ENCODE assay signal across 16 cellular contexts in the genomic region with DNA sequence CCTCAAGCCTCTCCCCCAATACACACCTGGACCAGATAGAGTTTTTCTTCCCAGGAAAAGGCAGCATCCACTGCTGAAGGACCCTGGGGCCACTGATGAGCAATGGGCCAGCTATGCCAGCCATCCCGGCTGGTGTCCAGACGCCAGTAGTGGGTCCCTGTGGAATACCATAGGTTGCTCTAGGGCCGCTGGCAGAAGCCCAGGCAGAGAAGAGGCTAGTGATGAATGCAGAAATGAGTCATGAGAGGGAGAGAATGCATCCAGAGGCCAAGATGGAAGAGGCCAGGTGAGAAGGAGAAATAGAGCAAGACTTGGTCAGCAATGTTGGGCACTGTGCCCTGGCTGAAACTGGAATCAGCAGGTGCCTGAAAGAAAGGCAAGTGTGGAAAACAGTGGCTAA. TPM values are rescaled to one million over a fixed set of nuclear protein-coding genes. Genes with fewer than 3 reads are reported as not detected.
DNase-seq lines count a peak whose midpoint lies in the region; ATAC-seq and TF ChIP-seq lines count a peak whose summit lies in the region.
"Had no signal": no experiment of that assay in that cellular context is flagged by ENCODE, and none has a peak within 500 bp of the region (broad histone marks: within the 10 kb centered on the region; RNA-seq: fewer than 3 reads in every experiment).

No MANE protein-coding gene starts in this region.

- H3K27me3 ChIP-seq in brain microvascular endothelial cell (replicated peaks) (no peaks in the 10 kb centered on the region), mesendoderm (ENCODE audit: insufficient read depth, low read length, poor library complexity) (no peaks in the 10 kb centered on the region), Karpas-422 (ENCODE audit: low read length) (no peaks in the 10 kb centered on the region)
- H3K27me3 ChIP-seq: colonic mucosa had no signal

- H3K27ac ChIP-seq in brain microvascular endothelial cell (no peak overlapping the region), mesendoderm (ENCODE audit: low read depth, low read length) (no peak overlapping the region), Karpas-422 (ENCODE audit: low read length) (no peak overlapping the region)
- H3K27ac ChIP-seq: colonic mucosa, KMS-11 had no signal

- no peak overlapping the region for H4K8ac ChIP-seq in mesendoderm (ENCODE audit: low read depth, low read length)

- H2AK5ac ChIP-seq in mesendoderm (ENCODE audit: low read length) = no peak overlapping the region

- H3K4me1 ChIP-seq in mesendoderm (ENCODE audit: control insufficient read depth, low read depth, low read length) (no peaks in the 10 kb centered on the region), Karpas-422 (ENCODE audit: low read length) (peaks cover 22% of the 10 kb centered on the region)
- H3K4me1 ChIP-seq: colonic mucosa had no signal

- H3K9ac ChIP-seq in mesendoderm (ENCODE audit: low read length) (no peak overlapping the region), Karpas-422 (ENCODE audit: low read length) (no peak overlapping the region)
- H3K9ac ChIP-seq: KMS-11 had no signal

- no peaks in the 10 kb centered on the region for H4K20me1 ChIP-seq in Karpas-422 (ENCODE audit: insufficient read depth, low read depth, low read length)

- H2BK15ac ChIP-seq in mesendoderm (replicated peaks; ENCODE audit: low read depth) = no peak overlapping the region

- no peak overlapping the region for H2AFZ ChIP-seq in Karpas-422 (ENCODE audit: low read length)

- no peaks in the 10 kb centered on the region for H3K4me1 Mint-ChIP-seq in activated naive CD8-positive, alpha-beta T cell treated with anti-CD3 and anti-CD28 coated beads, Interleukin-2, amount 50 U/mL, for 24 hours

- no peaks in the 10 kb centered on the region for H3K79me1 ChIP-seq in mesendoderm (ENCODE audit: low read length)

- in situ Hi-C loops in Caki2 (cut with HindIII; ENCODE audit: low pct_unique_long_range_greater_than_20kb, low sequenced_read_pairs) (no loop called here), brain microvascular endothelial cell (cut with HindIII; ENCODE audit: low pct_ligation_motif_present, low sequenced_read_pairs) (no loop called here)

- no peak overlapping the region for H3K23ac ChIP-seq in mesendoderm (ENCODE audit: low read length)

- no peaks in the 10 kb centered on the region for H3K36me3 ChIP-seq in brain microvascular endothelial cell (replicated peaks)
- no peaks in the 10 kb centered on the region for H3K36me3 ChIP-seq in mesendoderm (ENCODE audit: control insufficient read depth, insufficient read depth, low read length)
- H3K36me3 ChIP-seq in Karpas-422 (ENCODE audit: insufficient read depth, low read length) = no peaks in the 10 kb centered on the region
- H3K36me3 ChIP-seq: colonic mucosa had no signal

- no peak overlapping the region for H4K5ac ChIP-seq in mesendoderm (ENCODE audit: low read length)

- no peaks in the 10 kb centered on the region for H3K9me2 ChIP-seq in Karpas-422 (replicated peaks; ENCODE audit: insufficient read depth, low read length)

- no peak overlapping the region for H3K27ac Mint-ChIP-seq in activated naive CD8-positive, alpha-beta T cell treated with anti-CD3 and anti-CD28 coated beads, Interleukin-2, amount 50 U/mL, for 24 hours
- H3K27ac Mint-ChIP-seq: activated CD4-positive, alpha-beta memory T cell treated with anti-CD3 and anti-CD28 coated beads for 36 hours; CD4-positive, alpha-beta T cell; stimulated activated effector memory CD8-positive, alpha-beta T cell treated with anti-CD3 and anti-CD28 coated beads, Interleukin-12 subunit alpha, Interleukin-12 subunit beta, amount 100 ng/mL, for 72 hours; T-helper 1 cell treated with Interleukin-12 subunit alpha and Interleukin-12 subunit beta and Interleukin-4 antibody, amounts not matched to agents 30 μg/mL and 1 μg/mL, for 36 hours had no signal

- no peak overlapping the region for H3K56ac ChIP-seq in mesendoderm (ENCODE audit: low read length)

- no peak for TF ChIP-seq CTCF in brain microvascular endothelial cell (IDR thresholded peaks at IDR 0.05; ENCODE audit: low read depth, low read length, missing control alignments)

- no peaks in the 10 kb centered on the region for H3K36me3 Mint-ChIP-seq in activated naive CD8-positive, alpha-beta T cell treated with anti-CD3 and anti-CD28 coated beads, Interleukin-2, amount 50 U/mL, for 24 hours (ENCODE audit: low read depth)
- H3K36me3 Mint-ChIP-seq: activated CD4-positive, alpha-beta memory T cell treated with anti-CD3 and anti-CD28 coated beads for 36 hours; stimulated activated effector memory CD8-positive, alpha-beta T cell treated with anti-CD3 and anti-CD28 coated beads, Interleukin-12 subunit alpha, Interleukin-12 subunit beta, amount 100 ng/mL, for 72 hours had no signal

- no peak overlapping the region for H3K4ac ChIP-seq in mesendoderm (ENCODE audit: low read depth, low read length)

- H3K79me2 ChIP-seq in mesendoderm (ENCODE audit: control insufficient read depth, insufficient read depth, low read length) (no peaks in the 10 kb centered on the region), Karpas-422 (ENCODE audit: low read length) (no peaks in the 10 kb centered on the region)

- no peak overlapping the region for H3K4me3 Mint-ChIP-seq in activated naive CD8-positive, alpha-beta T cell treated with anti-CD3 and anti-CD28 coated beads, Interleukin-2, amount 50 U/mL, for 24 hours
- H3K4me3 Mint-ChIP-seq: activated CD4-positive, alpha-beta memory T cell treated with anti-CD3 and anti-CD28 coated beads for 36 hours; CD4-positive, alpha-beta T cell; stimulated activated effector memory CD8-positive, alpha-beta T cell treated with anti-CD3 and anti-CD28 coated beads, Interleukin-12 subunit alpha, Interleukin-12 subunit beta, amount 100 ng/mL, for 72 hours; T-helper 1 cell treated with Interleukin-12 subunit alpha and Interleukin-12 subunit beta and Interleukin-4 antibody, amounts not matched to agents 30 μg/mL and 1 μg/mL, for 36 hours had no signal

- no CpG with 5 or more reads among the region's 3 CpGs for WGBS in mesendoderm (ENCODE audit: extremely low coverage, insufficient coverage, low lambda C conversion rate)

- H3K27me3 Mint-ChIP-seq in activated naive CD8-positive, alpha-beta T cell treated with anti-CD3 and anti-CD28 coated beads, Interleukin-2, amount 50 U/mL, for 24 hours = no peaks in the 10 kb centered on the region
- H3K27me3 Mint-ChIP-seq: activated CD4-positive, alpha-beta memory T cell treated with anti-CD3 and anti-CD28 coated beads for 36 hours; CD4-positive, alpha-beta T cell had no signal

- H2BK5ac ChIP-seq in mesendoderm (ENCODE audit: low read length) = no peak overlapping the region

- H3K4me2 ChIP-seq in mesendoderm (ENCODE audit: low read length) (no peak overlapping the region), Karpas-422 (ENCODE audit: low read depth, low read length, poor library complexity, severe bottlenecking) (no peak overlapping the region)
- H3K4me2 ChIP-seq: KMS-11 had no signal

- H3K4me3 ChIP-seq in brain microvascular endothelial cell (ENCODE audit: low read depth, low read length) = no peak overlapping the region
- H3K4me3 ChIP-seq in mesendoderm (ENCODE audit: low read length) = no peak overlapping the region
- no peak overlapping the region for H3K4me3 ChIP-seq in Karpas-422 (ENCODE audit: low read length)
- H3K4me3 ChIP-seq: colonic mucosa had no signal

- DNase-seq in Caki2 (ENCODE audit: low read depth) = peak; percentile 35
- DNase-seq in LoVo (ENCODE audit: low spot score) = peak; percentile 53
- DNase-seq in brain microvascular endothelial cell = peak; percentile 61
- peak; percentile 40 for DNase-seq in mesendoderm
- DNase-seq in OCI-M2 (lab: John Stamatoyannopoulos, UW; ENCODE audit: unreplicated experiment) = no peak
- no peak for DNase-seq in activated CD4-positive, alpha-beta T cell treated with anti-CD3 and anti-CD28 coated beads for 4 hours
- DNase-seq in activated naive CD8-positive, alpha-beta T cell treated with anti-CD3 and anti-CD28 coated beads, Interleukin-2, amount 50 U/mL, for 24 hours = no peak
- no peak for DNase-seq in Karpas-422
- DNase-seq: activated CD4-positive, alpha-beta memory T cell treated with anti-CD3 and anti-CD28 coated beads for 36 hours; activated naive CD4-positive, alpha-beta T cell treated with Interleukin-2 at 50 U/mL for 16 hours; CD4-positive, alpha-beta T cell; colonic mucosa; left ventricle myocardium superior had no signal

- H3K18ac ChIP-seq in mesendoderm (ENCODE audit: low read length) = no peak overlapping the region

- ATAC-seq in activated naive CD8-positive, alpha-beta T cell treated with anti-CD3 and anti-CD28 coated beads, Interleukin-2, amount 50 U/mL, for 24 hours = no peak
- ATAC-seq: left ventricle myocardium superior; stimulated activated effector memory CD8-positive, alpha-beta T cell treated with anti-CD3 and anti-CD28 coated beads, Interleukin-12 subunit alpha, Interleukin-12 subunit beta, amount 100 ng/mL, for 72 hours had no signal

- H3K9me3 Mint-ChIP-seq in activated naive CD8-positive, alpha-beta T cell treated with anti-CD3 and anti-CD28 coated beads, Interleukin-2, amount 50 U/mL, for 24 hours = no peaks in the 10 kb centered on the region
- H3K9me3 Mint-ChIP-seq: activated CD4-positive, alpha-beta memory T cell treated with anti-CD3 and anti-CD28 coated beads for 36 hours; CD4-positive, alpha-beta T cell; stimulated activated effector memory CD8-positive, alpha-beta T cell treated with anti-CD3 and anti-CD28 coated beads, Interleukin-12 subunit alpha, Interleukin-12 subunit beta, amount 100 ng/mL, for 72 hours; T-helper 1 cell treated with Interleukin-12 subunit alpha and Interleukin-12 subunit beta and Interleukin-4 antibody, amounts not matched to agents 30 μg/mL and 1 μg/mL, for 36 hours had no signal

- no peaks in the 10 kb centered on the region for H3K9me3 ChIP-seq in Karpas-422 (ENCODE audit: low read length)
- H3K9me3 ChIP-seq: colonic mucosa had no signal

- no peak overlapping the region for H2BK120ac ChIP-seq in mesendoderm (ENCODE audit: low read depth, low read length)

RNA-seq across cellular contexts. Expression of a gene that starts 8.9 kb away (rescaled TPM):
- total RNA-seq in Caki2 (2014; rRNA removed; shearing (Covaris generic); ENCODE audit: low replicate concordance) = 9.0 TPM in 1 of 2 replicates, not detected in the other
- 0.14 TPM for polyA plus RNA-seq in mesendoderm (2013, experiment 1 of 2)
- 0.17 TPM for polyA plus RNA-seq in mesendoderm (2013, experiment 2 of 2)
- 0.22 TPM in 1 of 2 replicates, not detected in the other for total RNA-seq in Karpas-422 (2014; rRNA removed; shearing (Covaris generic); ENCODE audit: low replicate concordance)
- total RNA-seq: left ventricle myocardium superior had no signal

RNA-seq across cellular contexts. Expression of a gene that starts 13.0 kb away (rescaled TPM):
- total RNA-seq in Caki2 (2014; rRNA removed; shearing (Covaris generic); ENCODE audit: low replicate concordance) = 9.2 and 19.4 TPM in 2 replicates
- polyA plus RNA-seq in mesendoderm (2013, experiment 1 of 2) = 10.5 TPM
- 11.0 TPM for polyA plus RNA-seq in mesendoderm (2013, experiment 2 of 2)
- total RNA-seq in Karpas-422 (2014; rRNA removed; shearing (Covaris generic); ENCODE audit: low replicate concordance) = not detected in 2 replicates

RNA-seq across cellular contexts. Expression of a gene that starts 41.6 kb away (rescaled TPM):
- total RNA-seq in Caki2 (2014; rRNA removed; shearing (Covaris generic); ENCODE audit: low replicate concordance) = 13.0 and 14.9 TPM in 2 replicates
- polyA plus RNA-seq in mesendoderm (2013, experiment 1 of 2) = 5.6 TPM
- 5.4 TPM for polyA plus RNA-seq in mesendoderm (2013, experiment 2 of 2)
- 2.3 and 2.9 TPM in 2 replicates for total RNA-seq in Karpas-422 (2014; rRNA removed; shearing (Covaris generic); ENCODE audit: low replicate concordance)

RNA-seq across cellular contexts. Expression of a gene that starts 41.9 kb away (rescaled TPM):
- total RNA-seq in Caki2 (2014; rRNA removed; shearing (Covaris generic); ENCODE audit: low replicate concordance) = 11.8 and 21.1 TPM in 2 replicates
- 4.7 TPM for polyA plus RNA-seq in mesendoderm (2013, experiment 1 of 2)
- polyA plus RNA-seq in mesendoderm (2013, experiment 2 of 2) = 4.9 TPM
- total RNA-seq in Karpas-422 (2014; rRNA removed; shearing (Covaris generic); ENCODE audit: low replicate concordance) = 13.3 and 20.4 TPM in 2 replicates

RNA-seq across cellular contexts. Expression of a gene that starts 49.3 kb away (rescaled TPM):
- 30.5 and 48.2 TPM in 2 replicates for total RNA-seq in Caki2 (2014; rRNA removed; shearing (Covaris generic); ENCODE audit: low replicate concordance)
- polyA plus RNA-seq in mesendoderm (2013, experiment 1 of 2) = 36.1 TPM
- polyA plus RNA-seq in mesendoderm (2013, experiment 2 of 2) = 36.6 TPM
- total RNA-seq in Karpas-422 (2014; rRNA removed; shearing (Covaris generic); ENCODE audit: low replicate concordance) = 36.3 and 49.7 TPM in 2 replicates

Comparison
In these comparisons a context has a peak if more than half of its experiments do, and no peak if none do; other contexts are left out.
1. DNase-seq: peak in Caki2 (single experiment), LoVo (single experiment), brain microvascular endothelial cell (single experiment) and mesendoderm (single experiment); none in OCI-M2 (single experiment), activated CD4-positive, alpha-beta T cell treated with anti-CD3 and anti-CD28 coated beads for 4 hours (0 of 2), activated naive CD8-positive, alpha-beta T cell treated with anti-CD3 and anti-CD28 coated beads, Interleukin-2, amount 50 U/mL, for 24 hours (single experiment) and Karpas-422 (single experiment).
2. RNA of a gene that starts 13.0 kb away (total RNA-seq): 9.2 to 19.4 TPM in Caki2; not detected in Karpas-422; every median in the first group is over 10 times any median in the second.